20 cellular contexts compared by ENCODE assay signal in the genomic region with DNA sequence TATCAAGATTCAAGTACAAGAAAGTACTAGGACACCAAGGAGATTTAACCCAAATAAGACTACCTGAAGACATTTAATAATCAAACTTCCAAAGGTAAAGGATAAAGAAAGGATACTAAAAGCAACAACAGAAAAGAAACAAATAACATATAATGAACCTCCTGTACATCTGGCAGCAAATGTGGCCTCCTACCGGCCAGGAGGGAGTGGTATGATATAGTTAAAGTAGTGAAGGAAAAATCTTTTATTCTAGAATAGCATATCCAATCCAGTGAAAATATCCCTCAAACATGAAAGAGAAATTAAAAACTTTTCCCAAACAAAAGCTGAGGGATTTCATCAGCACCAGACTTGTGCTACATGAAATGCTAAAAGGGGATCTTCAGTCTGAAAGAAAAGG.
DNase-seq lines count a peak whose midpoint lies in the region; ATAC-seq and TF ChIP-seq lines count a peak whose summit lies in the region.
"Had no signal": no experiment of that assay in that cellular context is flagged by ENCODE, and none has a peak within 500 bp of the region (broad histone marks: within the 10 kb centered on the region; RNA-seq: fewer than 3 reads in every experiment).

No MANE protein-coding gene starts in this region.

- H3K27me3 ChIP-seq in adipocyte (replicated peaks; ENCODE audit: control insufficient read depth, insufficient read depth, low read length), result no peaks in the 10 kb centered on the region
- H3K27me3 ChIP-seq: colonic mucosa, right atrium auricular region had no signal

- H3K4me3 ChIP-seq in adipocyte (ENCODE audit: low read length) (no peak overlapping the region), fibroblast of the aortic adventitia (ENCODE audit: low read depth, low read length) (no peak overlapping the region)
- H3K4me3 ChIP-seq: colonic mucosa, right atrium auricular region had no signal

- H3K4me1 ChIP-seq in adipocyte (ENCODE audit: control insufficient read depth, insufficient read depth, low read length), result no peaks in the 10 kb centered on the region
- H3K4me1 ChIP-seq: colonic mucosa, right atrium auricular region had no signal

- peak; percentile 8 for TF ChIP-seq CTCF in fibroblast of the aortic adventitia (IDR thresholded peaks at IDR 0.05; ENCODE audit: insufficient read depth, low read length)

- H3K9ac ChIP-seq in adipocyte (ENCODE audit: low read length), result no peak overlapping the region

- no peak for ATAC-seq in GM21360 (IDR thresholded peaks at IDR 0.05; ENCODE audit: unreplicated experiment)
- no peak for ATAC-seq in HG02852 (IDR thresholded peaks at IDR 0.05; ENCODE audit: unreplicated experiment)
- ATAC-seq: activated CD4-positive, CD25-positive, alpha-beta regulatory T cell treated with anti-CD3 and anti-CD28 coated beads, Interleukin-2, amount 50 U/mL, for 24 hours; stimulated activated naive B cell treated with anti-CD40 and anti-IgM and Interleukin-4, amounts not matched to agents 10 μg/mL and 1 μg/mL and 100 μg/mL, for 72 hours; T-helper 17 cell had no signal

- no peaks in the 10 kb centered on the region for H3K36me3 ChIP-seq in adipocyte (ENCODE audit: control insufficient read depth, insufficient read depth, low read length, severe bottlenecking)
- H3K36me3 ChIP-seq: colonic mucosa, right atrium auricular region had no signal

- peaks cover 10% of the 10 kb centered on the region for H3K9me3 ChIP-seq in adipocyte (ENCODE audit: control insufficient read depth, low read length)
- H3K9me3 ChIP-seq: colonic mucosa, right atrium auricular region had no signal

- peak; percentile 40 for DNase-seq in GF-D8 (lab: John Stamatoyannopoulos, UW)
- peak; percentile 45 for DNase-seq in NCI-H69 (lab: John Stamatoyannopoulos, UW)
- DNase-seq in adipocyte (ENCODE audit: low read depth), result peak; percentile 4
- DNase-seq in fibroblast of the aortic adventitia (ENCODE audit: low read depth), result no peak
- DNase-seq in kidney tubule cell (ENCODE audit: low spot score), result no peak
- DNase-seq: activated CD4-positive, alpha-beta memory T cell treated with anti-CD3 and anti-CD28 coated beads for 36 hours; activated CD8-positive, alpha-beta memory T cell treated with anti-CD3 and anti-CD28 coated beads, Interleukin-2, amount 50 U/mL, for 4 hours; CD4-positive, alpha-beta memory T cell; colonic mucosa; effector CD8-positive, alpha-beta T cell; HCEC 1CT; NCI-H1048; NCI-H774; small intestine; stimulated activated naive B cell treated with anti-CD40 and anti-IgM and Interleukin-4, amounts not matched to agents 10 μg/mL and 1 μg/mL and 100 μg/mL, for 72 hours; T-helper 17 cell had no signal

Comparison
In these comparisons a context has a peak if more than half of its experiments do, and no peak if none do; other contexts are left out.
1. DNase-seq: peak in GF-D8 (single experiment), NCI-H69 (single experiment) and adipocyte (single experiment); none in fibroblast of the aortic adventitia (single experiment) and kidney tubule cell (single experiment).